In genomic region chr15:52261026-52261425, GRCh38 we compare ENCODE assay signal across 10 cellular contexts. TPM values are rescaled to one million over a fixed set of nuclear protein-coding genes. Genes with fewer than 3 reads are reported as not detected.
DNase-seq lines count a peak whose midpoint lies in the region; ATAC-seq and TF ChIP-seq lines count a peak whose summit lies in the region.
"Had no signal": no experiment of that assay in that cellular context is flagged by ENCODE, and none has a peak within 500 bp of the region (broad histone marks: within the 10 kb centered on the region; RNA-seq: fewer than 3 reads in every experiment).

No MANE protein-coding gene starts in this region.

- H3K27ac ChIP-seq in lower lobe of right lung: peak overlapping the region; percentile 80
- H3K27ac ChIP-seq in temporal lobe (ENCODE audit: low read depth, low read length): peak overlapping the region; percentile 25

- CTCF ChIA-PET in activated CD8-positive, alpha-beta T cell treated with anti-CD3 and anti-CD28 coated beads, Interleukin-2, amount 10 ng/mL, durations not matched to agents 7 days and 5 days (lab: Charles Lee): interaction anchor here (0.8 to 2.7 kb wide), 13 partner anchors 10 to 473 kb away, joined by 3 to 22 read pairs (median 6); partner anchors contain the start of gene MYO5A

- no peaks in the 10 kb centered on the region for H3K36me3 Mint-ChIP-seq in activated T-cell treated with anti-CD3 and anti-CD28 coated beads, Interleukin-2, amount 50 U/mL, for 24 hours (ENCODE audit: low read depth)
- H3K36me3 Mint-ChIP-seq in activated CD8-positive, alpha-beta T cell treated with anti-CD3 and anti-CD28 coated beads, Interleukin-2, amount 10 ng/mL, durations not matched to agents 7 days and 5 days (ENCODE audit: low read depth): peaks cover 18% of the 10 kb centered on the region
- H3K36me3 Mint-ChIP-seq: activated naive CD4-positive, alpha-beta T cell treated with anti-CD3 and anti-CD28 coated beads, Interleukin-2, amount 50 U/mL, for 24 hours had no signal

- H3K4me3 Mint-ChIP-seq in activated T-cell treated with anti-CD3 and anti-CD28 coated beads, Interleukin-2, amount 50 U/mL, for 24 hours: no peak overlapping the region
- H3K4me3 Mint-ChIP-seq in activated CD8-positive, alpha-beta T cell treated with anti-CD3 and anti-CD28 coated beads, Interleukin-2, amount 10 ng/mL, durations not matched to agents 7 days and 5 days: no peak overlapping the region
- H3K4me3 Mint-ChIP-seq: activated naive CD4-positive, alpha-beta T cell treated with anti-CD3 and anti-CD28 coated beads, Interleukin-2, amount 50 U/mL, for 24 hours had no signal

- no peak for DNase-seq in activated T-cell treated with anti-CD3 and anti-CD28 coated beads, Interleukin-2, amount 50 U/mL, for 24 hours
- DNase-seq in activated T-cell treated with anti-CD3 and anti-CD28 coated beads, Interleukin-2, amount 50 U/mL, for 1 hour: no peak
- no peak for DNase-seq in activated CD8-positive, alpha-beta T cell treated with anti-CD3 and anti-CD28 coated beads, Interleukin-2, amount 10 ng/mL, durations not matched to agents 7 days and 5 days
- no peak for DNase-seq in lower lobe of right lung
- DNase-seq: NCI-H748 treated with DMSO at 0.1 percent for 48 hours had no signal

- peak overlapping the region; percentile 81 for H3K27ac Mint-ChIP-seq in activated T-cell treated with anti-CD3 and anti-CD28 coated beads, Interleukin-2, amount 50 U/mL, for 24 hours
- peak overlapping the region; percentile 85 for H3K27ac Mint-ChIP-seq in activated CD8-positive, alpha-beta T cell treated with anti-CD3 and anti-CD28 coated beads, Interleukin-2, amount 10 ng/mL, durations not matched to agents 7 days and 5 days

- H3K4me1 Mint-ChIP-seq in activated T-cell treated with anti-CD3 and anti-CD28 coated beads, Interleukin-2, amount 50 U/mL, for 24 hours (ENCODE audit: low read depth): peaks cover 51% of the 10 kb centered on the region
- H3K4me1 Mint-ChIP-seq in activated CD8-positive, alpha-beta T cell treated with anti-CD3 and anti-CD28 coated beads, Interleukin-2, amount 10 ng/mL, durations not matched to agents 7 days and 5 days (ENCODE audit: low read depth): peaks cover 69% of the 10 kb centered on the region

- H3K9me3 Mint-ChIP-seq in activated T-cell treated with anti-CD3 and anti-CD28 coated beads, Interleukin-2, amount 50 U/mL, for 24 hours: no peaks in the 10 kb centered on the region
- no peaks in the 10 kb centered on the region for H3K9me3 Mint-ChIP-seq in activated CD8-positive, alpha-beta T cell treated with anti-CD3 and anti-CD28 coated beads, Interleukin-2, amount 10 ng/mL, durations not matched to agents 7 days and 5 days (ENCODE audit: insufficient read depth)
- H3K9me3 Mint-ChIP-seq: activated naive CD4-positive, alpha-beta T cell treated with anti-CD3 and anti-CD28 coated beads, Interleukin-2, amount 50 U/mL, for 24 hours had no signal

- H3K27me3 ChIP-seq in lower lobe of right lung (ENCODE audit: low read depth): no peaks in the 10 kb centered on the region

- H3K27me3 Mint-ChIP-seq in activated T-cell treated with anti-CD3 and anti-CD28 coated beads, Interleukin-2, amount 50 U/mL, for 24 hours: no peaks in the 10 kb centered on the region
- H3K27me3 Mint-ChIP-seq in activated CD8-positive, alpha-beta T cell treated with anti-CD3 and anti-CD28 coated beads, Interleukin-2, amount 10 ng/mL, durations not matched to agents 7 days and 5 days (ENCODE audit: low read depth): no peaks in the 10 kb centered on the region
- H3K27me3 Mint-ChIP-seq: activated naive CD4-positive, alpha-beta T cell treated with anti-CD3 and anti-CD28 coated beads, Interleukin-2, amount 50 U/mL, for 24 hours had no signal

- H3K4me3 ChIP-seq in lower lobe of right lung: no peak overlapping the region

- no peak for ATAC-seq in activated CD8-positive, alpha-beta T cell treated with anti-CD3 and anti-CD28 coated beads, Interleukin-2, amount 10 ng/mL, durations not matched to agents 7 days and 5 days
- ATAC-seq in lower lobe of right lung: peak in 1 of 2 donors; percentile 1
- no peak for ATAC-seq in HG02763 (IDR thresholded peaks at IDR 0.05; ENCODE audit: unreplicated experiment)
- no peak for ATAC-seq in GM19035 (IDR thresholded peaks at IDR 0.05; ENCODE audit: unreplicated experiment)
- no peak for ATAC-seq in GM18858 (IDR thresholded peaks at IDR 0.05; ENCODE audit: unreplicated experiment)

- H3K36me3 ChIP-seq in lower lobe of right lung: peaks cover 33% of the 10 kb centered on the region

- no peak for TF ChIP-seq CTCF in lower lobe of right lung (IDR thresholded peaks at IDR 0.05)

- peaks cover 33% of the 10 kb centered on the region for H3K4me1 ChIP-seq in lower lobe of right lung

- intact Hi-C loops in lower lobe of right lung (cut with DNase I): no loop called here

- H3K9me3 ChIP-seq in lower lobe of right lung: no peaks in the 10 kb centered on the region

- POLR2A ChIA-PET in activated CD8-positive, alpha-beta T cell treated with anti-CD3 and anti-CD28 coated beads, Interleukin-2, amount 10 ng/mL, durations not matched to agents 7 days and 5 days (lab: Charles Lee): interaction anchor here (0.8 to 1.4 kb wide), 2 partner anchors 19 to 241 kb away, joined by 3 to 5 read pairs; no protein-coding TSS in a partner anchor

RNA-seq across cellular contexts. Expression of gene MYO5C, which starts 34.6 kb away (rescaled TPM):
- total RNA-seq in activated CD8-positive, alpha-beta T cell treated with anti-CD3 and anti-CD28 coated beads, Interleukin-2, amount 10 ng/mL, durations not matched to agents 7 days and 5 days: 1 to 10 TPM; 2.5 to 3.2 TPM
- total RNA-seq in lower lobe of right lung: 74.7 TPM
- 0.98 TPM for total RNA-seq in temporal lobe

Comparison
In these comparisons a context has a peak if more than half of its experiments do, and no peak if none do; other contexts are left out.
1. RNA of gene MYO5C, which starts 34.6 kb away (total RNA-seq): 74.7 TPM in lower lobe of right lung (single experiment); 2.5 to 3.2 TPM in activated CD8-positive, alpha-beta T cell treated with anti-CD3 and anti-CD28 coated beads, Interleukin-2, amount 10 ng/mL, durations not matched to agents 7 days and 5 days and 0.98 TPM in temporal lobe (single experiment); every median in the first group is over 10 times any median in the second.